Comparison of ENCODE assay signal across 1 cellular context in genomic region chr16:30775381-30776099, GRCh38.
TF ChIP-seq lines count a peak whose summit lies in the region.

No MANE protein-coding gene starts in this region.

TF ChIP-seq in GM12878, 131 proteins besides CTCF, POLR2A, EP300 and RAD21 (continued from another document):
- TF ChIP-seq POLR2AphosphoS5 (IDR thresholded peaks at IDR 0.05; ENCODE audit: low read length): peak; percentile 60; the same call in 1 of the 2 replicates
- TF ChIP-seq BACH1 (IDR thresholded peaks at IDR 0.05; ENCODE audit: borderline replicate concordance): 0 out of 2 replicates have a peak, but pooled peaks have one; percentile 24
- 0 out of 2 replicates have a peak, but pooled peaks have one; percentile 21 for TF ChIP-seq NR2C1 (IDR thresholded peaks at IDR 0.05)
- no peak for TF ChIP-seq ESRRA (IDR thresholded peaks at IDR 0.05; ENCODE audit: low read length)
- peak; percentile 82 for TF ChIP-seq CREM (IDR thresholded peaks at IDR 0.05; ENCODE audit: low read depth)
- TF ChIP-seq ZNF687 (IDR thresholded peaks at IDR 0.05): 0 out of 2 replicates have a peak, but pooled peaks have one; percentile 36
- TF ChIP-seq CHD2 (IDR thresholded peaks at IDR 0.05; ENCODE audit: borderline replicate concordance, low read depth, low read length): 0 out of 2 replicates have a peak, but pooled peaks have one; percentile 33
